ENCODE assay signal across 14 cellular contexts in genomic region chr13:36973621-36974268, GRCh38. TPM values are rescaled to one million over a fixed set of nuclear protein-coding genes. Genes with fewer than 3 reads are reported as not detected.
DNase-seq lines count a peak whose midpoint lies in the region; ATAC-seq lines count a peak whose summit lies in the region.
"Had no signal": no experiment of that assay in that cellular context is flagged by ENCODE, and none has a peak within 500 bp of the region (broad histone marks: within the 10 kb centered on the region; RNA-seq: fewer than 3 reads in every experiment).

No MANE protein-coding gene starts in this region.

- ATAC-seq in GM19023 (IDR thresholded peaks at IDR 0.05; ENCODE audit: unreplicated experiment) (peak; percentile 80), GM21786 (IDR thresholded peaks at IDR 0.05; ENCODE audit: unreplicated experiment) (peak; percentile 93), HG03378 (IDR thresholded peaks at IDR 0.05; ENCODE audit: unreplicated experiment) (peak; percentile 91)

- DNase-seq in germinal center (ENCODE audit: low spot score) = peak; percentile 18
- DNase-seq in DMS53 (lab: John Stamatoyannopoulos, UW) = no peak
- DNase-seq in COLO829 (ENCODE audit: low spot score) = no peak
- no peak for DNase-seq in NCI-H187 (lab: John Stamatoyannopoulos, UW)
- no peak for DNase-seq in HT-29 (ENCODE audit: low spot score)
- DNase-seq: activated CD8-positive, alpha-beta memory T cell treated with anti-CD3 and anti-CD28 coated beads, Interleukin-2, amount 50 U/mL, for 48 hours; DND-41; kidney glomerular epithelial cell; NCI-H2171 treated with DMSO at 0.1 percent for 48 hours; stimulated activated CD4-positive, alpha-beta T cell treated with anti-CD3 and anti-CD28 coated beads, Interleukin-2, amount 100 ng/mL, for 48 hours; thyroid gland had no signal

RNA-seq across cellular contexts. Expression of gene ALG5, which starts 25.4 kb away (rescaled TPM):
- total RNA-seq in HT-29 (2014; rRNA removed; shearing (Covaris generic)) = 34.9 and 38.3 TPM in 2 replicates

RNA-seq across cellular contexts. Expression of gene EXOSC8, which starts 26.8 kb away (rescaled TPM):
- total RNA-seq in HT-29 (2014; rRNA removed; shearing (Covaris generic)) = 55.6 and 60.3 TPM in 2 replicates

RNA-seq across cellular contexts. Expression of gene SMAD9, which starts 53.7 kb away (rescaled TPM):
- 0.10 TPM in 1 of 2 replicates, not detected in the other for total RNA-seq in HT-29 (2014; rRNA removed; shearing (Covaris generic))
